ENCODE assay signal across 8 cellular contexts in the genomic region with DNA sequence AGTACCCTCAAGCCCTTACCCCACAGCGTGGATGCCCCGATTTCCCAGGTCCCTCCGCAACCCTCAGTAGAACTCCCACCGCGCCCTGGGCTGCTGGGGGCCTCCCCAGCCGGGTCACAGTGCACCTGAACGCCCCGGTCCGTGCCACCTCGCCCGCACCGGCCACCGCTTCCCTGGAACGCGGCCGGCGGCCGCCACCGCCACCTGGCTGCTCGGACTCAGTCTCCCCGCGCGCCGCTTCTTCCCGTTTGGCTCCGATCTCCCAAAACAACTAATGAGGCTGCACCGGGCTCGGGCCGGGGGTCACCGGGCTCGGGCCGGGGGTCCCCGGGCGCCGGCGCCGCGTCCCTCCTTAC. TPM values are rescaled to one million over a fixed set of nuclear protein-coding genes. Genes with fewer than 3 reads are reported as not detected.
DNase-seq lines count a peak whose midpoint lies in the region; ATAC-seq, FAIRE-seq and TF ChIP-seq lines count a peak whose summit lies in the region.

No MANE protein-coding gene starts in this region.

- WGBS in H9 (ENCODE audit: extremely low coverage, insufficient read length, low lambda C conversion rate): no CpG with 5 or more reads among the region's 38 CpGs
- 1 to 3% (median 3%) methylated on average over 38 of the region's 38 CpGs for WGBS in adipose tissue, 3 donors

- no peaks in the 10 kb centered on the region for H4K20me1 ChIP-seq in H9 (ENCODE audit: control insufficient read depth, insufficient read depth, insufficient read length)
- peaks cover 6% of the 10 kb centered on the region for H4K20me1 ChIP-seq in keratinocyte (ENCODE audit: control insufficient read depth, extremely low read depth, insufficient read depth, low read length)

- TF ChIP-seq POLR2A in GM12891 (IDR thresholded peaks at IDR 0.05; ENCODE audit: low read depth, low read length): no peak

- FAIRE-seq in keratinocyte (lab: Jason Lieb, UNC): no peak
- FAIRE-seq in GM12891 (lab: Jason Lieb, UNC): no peak

- H2AK5ac ChIP-seq in H9 (ENCODE audit: insufficient read length, low read length): no peak overlapping the region

- no peak overlapping the region for H4K5ac ChIP-seq in H9 (ENCODE audit: insufficient read length, low read depth, low read length)

- H3K27ac ChIP-seq in AG04450 (ENCODE audit: low read depth, low read length): no peak overlapping the region
- H3K27ac ChIP-seq in H9 (ENCODE audit: insufficient read length, low read depth, low read length): no peak overlapping the region
- H3K27ac ChIP-seq in adipose tissue (ENCODE audit: low read depth, low read length): peak overlapping the region; percentile 40
- peak overlapping the region; percentile 52 for H3K27ac ChIP-seq in keratinocyte (ENCODE audit: control insufficient read depth, insufficient read depth, low read length)

- CTCF ChIA-PET in AG04450 (lab: Charles Lee): interaction anchor here (0.7 to 5.1 kb wide), 8 partner anchors 13 to 432 kb away, joined by 3 to 84 read pairs (median 48); no protein-coding TSS in a partner anchor

- H3K79me1 ChIP-seq in H9 (ENCODE audit: insufficient read depth, low read depth, low read length, poor library complexity, severe bottlenecking): peaks cover 5% of the 10 kb centered on the region

- no peaks in the 10 kb centered on the region; the same call in 1 of the 2 replicates for H3K27me3 Mint-ChIP-seq in H9 (ENCODE audit: low read depth)
- H3K27me3 Mint-ChIP-seq in stimulated activated naive CD8-positive, alpha-beta T cell treated with anti-CD3 and anti-CD28 coated beads, Interleukin-15, amount 100 ng/mL, for 72 hours: no peaks in the 10 kb centered on the region

- H3K23ac ChIP-seq in H9 (ENCODE audit: insufficient read length, low read depth, low read length): no peak overlapping the region

- H2BK12ac ChIP-seq in H9 (ENCODE audit: insufficient read length, low read depth, low read length): no peak overlapping the region

- peaks cover 6% of the 10 kb centered on the region for H3K9me1 ChIP-seq in keratinocyte (ENCODE audit: control insufficient read depth, extremely low read depth, insufficient read depth, low read length)

- ATAC-seq in stimulated activated naive CD8-positive, alpha-beta T cell treated with anti-CD3 and anti-CD28 coated beads, Interleukin-15, amount 100 ng/mL, for 72 hours: no peak

- H2BK5ac ChIP-seq in H9 (ENCODE audit: insufficient read length, low read length): no peak overlapping the region

- no peaks in the 10 kb centered on the region; a peak in 1 of 5 replicates for H3K9me3 Mint-ChIP-seq in H9
- no peaks in the 10 kb centered on the region for H3K9me3 Mint-ChIP-seq in stimulated activated naive CD8-positive, alpha-beta T cell treated with anti-CD3 and anti-CD28 coated beads, Interleukin-15, amount 100 ng/mL, for 72 hours

- H3K9me3 ChIP-seq in AG04450 (ENCODE audit: control insufficient read depth, insufficient read depth, low read length) (no peaks in the 10 kb centered on the region), H9 (ENCODE audit: control insufficient read depth, low read depth, low read length) (no peaks in the 10 kb centered on the region), keratinocyte (ENCODE audit: control insufficient read depth, low read depth, low read length) (no peaks in the 10 kb centered on the region)

- no peak overlapping the region for H3K4ac ChIP-seq in H9 (ENCODE audit: low read depth, low read length)

- H3K4me3 ChIP-seq in AG04450 (ENCODE audit: low read depth, low read length) (peak overlapping the region; percentile 74), keratinocyte (ENCODE audit: control insufficient read depth in 2 of 3, extremely low read depth in 1 of 3, insufficient read depth in 2 of 3, low read depth in 1 of 3, low read length in 3 of 3) (peak overlapping the region; percentile 72 to 98 (median 95))

- H4K8ac ChIP-seq in H9 (replicated peaks; ENCODE audit: insufficient read length, low read depth, low read length): no peak overlapping the region

- no peak overlapping the region for H2BK120ac ChIP-seq in H9 (ENCODE audit: low read depth, low read length, poor library complexity, severe bottlenecking)

- H2AFZ ChIP-seq in H9 (ENCODE audit: low read length) (no peak overlapping the region), keratinocyte (ENCODE audit: control insufficient read depth, low read length) (peak overlapping the region; percentile 70)

- POLR2A ChIA-PET in AG04450 (lab: Yijun Ruan, JAX): interaction anchor here (0.8 to 1.2 kb wide), 2 partner anchors 23 to 70 kb away, joined by 3 to 5 read pairs; a partner anchor contains a TSS

- no peak overlapping the region for H3K14ac ChIP-seq in H9 (ENCODE audit: insufficient read depth, low read length)

- H3K23me2 ChIP-seq in H9 (ENCODE audit: insufficient read length, low read depth, low read length, poor library complexity, severe bottlenecking): peaks cover 13% of the 10 kb centered on the region

- H3K79me2 ChIP-seq in H9 (ENCODE audit: insufficient read depth, low read length): peaks cover 19% of the 10 kb centered on the region; the same call in 1 of the 2 replicates
- H3K79me2 ChIP-seq in keratinocyte (ENCODE audit: control insufficient read depth, insufficient read depth, low read length): peaks cover 51% of the 10 kb centered on the region

- H3K27ac Mint-ChIP-seq in H9: peak overlapping the region in 1 of 3 experiments; percentile 87; a peak in 2 of 7 replicates
- H3K27ac Mint-ChIP-seq in stimulated activated naive CD8-positive, alpha-beta T cell treated with anti-CD3 and anti-CD28 coated beads, Interleukin-15, amount 100 ng/mL, for 72 hours: peak overlapping the region; percentile 83 to 93

- DNase-seq in AG04450 (ENCODE audit: low read depth, low spot score) (no peak), H9 (no peak), keratinocyte (ENCODE audit: low read depth, low spot score) (no peak), SHP77 treated with DMSO at 0.1 percent for 48 hours (lab: John Stamatoyannopoulos, UW) (no peak), GM12891 (ENCODE audit: insufficient read length, low spot score) (no peak), NCI-H510A (lab: John Stamatoyannopoulos, UW) (no peak)
- peak in 1 of 2 donors; percentile 31 for DNase-seq in stimulated activated naive CD8-positive, alpha-beta T cell treated with anti-CD3 and anti-CD28 coated beads, Interleukin-15, amount 100 ng/mL, for 72 hours

- TF ChIP-seq CTCF in AG04450 (IDR thresholded peaks at IDR 0.05; ENCODE audit: low read depth, low read length) (no peak), H9 (conservative IDR thresholded peaks at IDR 0.05) (no peak), keratinocyte (optimal IDR thresholded peaks at IDR 0.05 in 1 of 3, IDR thresholded peaks at IDR 0.05 in 1 of 3, conservative IDR thresholded peaks at IDR 0.05 in 1 of 3; ENCODE audit: extremely low read depth in 1 of 3, insufficient read depth in 2 of 3, low read length in 3 of 3) (no peak)

- dilution Hi-C loops in keratinocyte (cut with MboI; ENCODE audit: extremely low pct_ligation_motif_present, low sequenced_read_pairs): no loop called here

- no peak overlapping the region for H2BK20ac ChIP-seq in H9 (ENCODE audit: low read depth, low read length, poor library complexity, severe bottlenecking)

- H3K4me1 Mint-ChIP-seq in H9: peaks cover 38 to 50% of the 10 kb centered on the region in 2 experiments
- H3K4me1 Mint-ChIP-seq in stimulated activated naive CD8-positive, alpha-beta T cell treated with anti-CD3 and anti-CD28 coated beads, Interleukin-15, amount 100 ng/mL, for 72 hours: peaks cover 55% of the 10 kb centered on the region

- peaks cover 0 to 7% of the 10 kb centered on the region in 2 experiments for H3K36me3 ChIP-seq in keratinocyte (ENCODE audit: control insufficient read depth in 2 of 2, extremely low read depth in 1 of 2, insufficient read depth in 2 of 2, low read length in 2 of 2)

- H3K9ac ChIP-seq in H9 (ENCODE audit: extremely low read depth, insufficient read length, low read length): peak overlapping the region; percentile 57
- H3K9ac ChIP-seq in keratinocyte (ENCODE audit: control insufficient read depth, extremely low read depth, insufficient read depth, low read length): peak overlapping the region; percentile 79

- H3K36me3 Mint-ChIP-seq in H9 (ENCODE audit: insufficient read depth in 1 of 3, low read depth in 3 of 3): no peaks in the 10 kb centered on the region; a peak in 1 of 7 replicates

- H3K4me2 ChIP-seq in H9 (ENCODE audit: insufficient read depth, insufficient read length, low read length) (peak overlapping the region; percentile 82), keratinocyte (ENCODE audit: control insufficient read depth, extremely low read depth, insufficient read depth, low read depth, low read length) (peak overlapping the region; percentile 99)

- H3K27me3 ChIP-seq in AG04450 (ENCODE audit: control insufficient read depth, insufficient read depth, low read length) (no peaks in the 10 kb centered on the region), H9 (ENCODE audit: insufficient read depth, low read length) (no peaks in the 10 kb centered on the region), keratinocyte (ENCODE audit: control insufficient read depth, extremely low read depth, insufficient read depth, low read length) (no peaks in the 10 kb centered on the region)

- H3T11ph ChIP-seq in H9 (ENCODE audit: low read length): no peak overlapping the region

- H2BK15ac ChIP-seq in H9 (ENCODE audit: low read depth, low read length): no peak overlapping the region

- no peak overlapping the region for H3K56ac ChIP-seq in H9 (ENCODE audit: insufficient read length, low read depth, low read length)

- peak overlapping the region; percentile 83 to 95 for H3K4me3 Mint-ChIP-seq in H9
- H3K4me3 Mint-ChIP-seq in stimulated activated naive CD8-positive, alpha-beta T cell treated with anti-CD3 and anti-CD28 coated beads, Interleukin-15, amount 100 ng/mL, for 72 hours: peak overlapping the region; percentile 83 to 94

- H3K18ac ChIP-seq in H9 (ENCODE audit: insufficient read length, low read depth, low read length): no peak overlapping the region

- H3K4me1 ChIP-seq in H9 (ENCODE audit: insufficient read depth, low read length) (peaks cover 6% of the 10 kb centered on the region; the same call in 1 of the 2 replicates), keratinocyte (ENCODE audit: control insufficient read depth, extremely low read depth, insufficient read depth, low read length) (peaks cover 25% of the 10 kb centered on the region)

- no peak overlapping the region for H4K91ac ChIP-seq in H9 (ENCODE audit: insufficient read length, low read depth, low read length)

RNA-seq across cellular contexts. Expression of a gene that starts 1.0 kb away (rescaled TPM):
- 13.6 and 19.4 TPM in 2 replicates for polyA plus RNA-seq in AG04450 (2011; rRNA removed)
- 53.6 and 79.8 TPM in 2 replicates for polyA minus RNA-seq in AG04450 (2011; rRNA and poly(A)+ RNA removed)
- total RNA-seq in H9 (2021): 89.5 and 92.7 TPM in 2 replicates
- 100 to 1,000 TPM in 1 of 3 donors, 10 to 100 TPM in 2; 26.6 to 147 (median 29.9) TPM for polyA plus RNA-seq in adipose tissue
- 67.8 to 75.9 TPM (median 68.9 TPM) in 3 replicates for polyA plus RNA-seq in keratinocyte
- 25.8 TPM for polyA plus RNA-seq in keratinocyte (2011; ENCODE audit: low read depth)
- polyA plus RNA-seq in keratinocyte (2011; cell fraction: cytosol; rRNA removed): 54.9 and 72.4 TPM in 2 replicates
- 36.1 and 43.0 TPM in 2 replicates for polyA plus RNA-seq in keratinocyte (2011; cell fraction: nucleus; rRNA removed)
- polyA plus RNA-seq in keratinocyte (2012; ENCODE audit: low replicate concordance): 32.1 and 64.1 TPM in 2 replicates
- 153 to 330 TPM (median 164 TPM) in 3 replicates for polyA minus RNA-seq in keratinocyte
- polyA minus RNA-seq in keratinocyte (2011; cell fraction: cytosol; rRNA and poly(A)+ RNA removed): 59.7 TPM
- polyA minus RNA-seq in keratinocyte (2011; cell fraction: nucleus; rRNA and poly(A)+ RNA removed): 21.7 and 45.4 TPM in 2 replicates
- 22.4 TPM for polyA plus RNA-seq in GM12891 (2012; ENCODE audit: low read depth, missing spikeins)

Comparison
In these comparisons a context has a peak if more than half of its experiments do, and no peak if none do; other contexts are left out.
1. H3K27ac ChIP-seq: peak in adipose tissue (single experiment) and keratinocyte (single experiment); none in AG04450 (single experiment) and H9 (single experiment).